Comparison of ENCODE assay signal across 1 cellular context in genomic region chr3:195129644-195130492, GRCh38.
TF ChIP-seq lines count a peak whose summit lies in the region.

No MANE protein-coding gene starts in this region.

TF ChIP-seq in GM12878, 131 proteins besides CTCF, POLR2A, EP300 and RAD21 (continued from another document):
- no peak for TF ChIP-seq E4F1 (IDR thresholded peaks at IDR 0.05; ENCODE audit: borderline replicate concordance, partially characterized antibody)
- TF ChIP-seq RELA (IDR thresholded peaks at IDR 0.05; ENCODE audit: borderline replicate concordance, partially characterized antibody): peak; percentile 98
- TF ChIP-seq MXI1 (IDR thresholded peaks at IDR 0.05; ENCODE audit: low read depth, low read length): peak; percentile 89
- peak; percentile 99 for TF ChIP-seq JUNB (IDR thresholded peaks at IDR 0.05)
- TF ChIP-seq BRCA1 (IDR thresholded peaks at IDR 0.05; ENCODE audit: low read depth, low read length): no peak
- TF ChIP-seq NR2F1 (conservative IDR thresholded peaks at IDR 0.05): peak; percentile 84
- TF ChIP-seq CHD2 (IDR thresholded peaks at IDR 0.05; ENCODE audit: borderline replicate concordance, low read depth, low read length): peak; percentile 89; the same call in 1 of the 2 replicates
- TF ChIP-seq WRNIP1 (IDR thresholded peaks at IDR 0.05; ENCODE audit: borderline replicate concordance, low read depth, low read length): 0 out of 2 replicates have a peak, but pooled peaks have one; percentile 50
- TF ChIP-seq ATF7 (IDR thresholded peaks at IDR 0.05; ENCODE audit: low read depth): peak; percentile 95
- TF ChIP-seq MEF2B (IDR thresholded peaks at IDR 0.05; ENCODE audit: partially characterized antibody, poor library complexity, severe bottlenecking): peak; percentile 94
- peak; percentile 79 for TF ChIP-seq BHLHE40 (IDR thresholded peaks at IDR 0.05; ENCODE audit: borderline replicate concordance in 1 of 2, low read depth in 2 of 2, low read length in 1 of 2)
- TF ChIP-seq RBBP5 (conservative IDR thresholded peaks at IDR 0.05): no peak
- TF ChIP-seq CEBPB (IDR thresholded peaks at IDR 0.05; ENCODE audit: borderline replicate concordance in 1 of 2, low read depth in 2 of 2, low read length in 2 of 2): 0 out of 4 replicates have a peak, but pooled peaks of 1 of the 2 experiments have one; percentile 75
- TF ChIP-seq BCL3 (IDR thresholded peaks at IDR 0.05; ENCODE audit: borderline replicate concordance, insufficient read depth, low read depth, low read length, poor library complexity, severe bottlenecking): peak; percentile 99
- no peak for TF ChIP-seq KDM1A (IDR thresholded peaks at IDR 0.05; ENCODE audit: borderline replicate concordance)
- no peak for TF ChIP-seq PAX8 (IDR thresholded peaks at IDR 0.05)
- TF ChIP-seq E2F4 (IDR thresholded peaks at IDR 0.05; ENCODE audit: low read depth, low read length): no peak
- no peak for TF ChIP-seq NKRF (conservative IDR thresholded peaks at IDR 0.05)
- peak; percentile 100 for TF ChIP-seq ATF2 (IDR thresholded peaks at IDR 0.05; ENCODE audit: low read length)
- peak; percentile 88 for TF ChIP-seq RUNX3 (IDR thresholded peaks at IDR 0.05; ENCODE audit: low read length)
- TF ChIP-seq SP1 (IDR thresholded peaks at IDR 0.05; ENCODE audit: low read depth, low read length): peak; percentile 87
- peak; percentile 20; the same call in 1 of the 2 replicates for TF ChIP-seq MLLT1 (IDR thresholded peaks at IDR 0.05)
- no peak for TF ChIP-seq CHD4 (IDR thresholded peaks at IDR 0.05)
- TF ChIP-seq PRDM15 (CRISPR knock-in tag; IDR thresholded peaks at IDR 0.05): no peak
- TF ChIP-seq EGR1 (IDR thresholded peaks at IDR 0.05; ENCODE audit: borderline replicate concordance in 1 of 2, low read depth in 2 of 2, low read length in 2 of 2): peak in 1 of 2 experiments; percentile 70; a peak in 2 of 3 replicates
- TF ChIP-seq MAX (IDR thresholded peaks at IDR 0.05; ENCODE audit: low read depth, low read length): no peak
TF ChIP-seq in GM12878: peak in this region for 65.
